Comparison of ENCODE assay signal across 1 cellular context in genomic region chr11:75315439-75315805, GRCh38.
TF ChIP-seq lines count a peak whose summit lies in the region.

No MANE protein-coding gene starts in this region.

TF ChIP-seq in WTC11, 78 proteins besides CTCF, POLR2A, EP300 and RAD21 (continued from another document):
- TF ChIP-seq ATF2 (CRISPR knock-in tag; IDR thresholded peaks at IDR 0.05; ENCODE audit: borderline replicate concordance, low read depth) (no peak), PRDM15 (CRISPR knock-in tag; IDR thresholded peaks at IDR 0.05) (no peak), FOXJ3 (CRISPR knock-in tag; IDR thresholded peaks at IDR 0.05; ENCODE audit: borderline replicate concordance) (no peak), TEAD4 (CRISPR knock-in tag; IDR thresholded peaks at IDR 0.05) (no peak), ELF4 (CRISPR knock-in tag; IDR thresholded peaks at IDR 0.05; ENCODE audit: low read depth) (no peak), E2F4 (CRISPR knock-in tag; IDR thresholded peaks at IDR 0.05; ENCODE audit: borderline replicate concordance, low read depth) (no peak), JUN (CRISPR knock-in tag; IDR thresholded peaks at IDR 0.05) (no peak), KAT7 (CRISPR knock-in tag; IDR thresholded peaks at IDR 0.05; ENCODE audit: borderline replicate concordance) (no peak), ETV6 (CRISPR knock-in tag; IDR thresholded peaks at IDR 0.05) (no peak), CDX4 (CRISPR knock-in tag; IDR thresholded peaks at IDR 0.05; ENCODE audit: borderline replicate concordance) (no peak), NR1H2 (CRISPR knock-in tag; IDR thresholded peaks at IDR 0.05) (no peak), MXD4 (CRISPR knock-in tag; IDR thresholded peaks at IDR 0.05; ENCODE audit: borderline replicate concordance) (no peak), JAZF1 (CRISPR knock-in tag; IDR thresholded peaks at IDR 0.05) (no peak), ZNF232 (CRISPR knock-in tag; IDR thresholded peaks at IDR 0.05) (no peak), ZNF219 (CRISPR knock-in tag; IDR thresholded peaks at IDR 0.05; ENCODE audit: borderline replicate concordance) (no peak), E2F5 (CRISPR knock-in tag; IDR thresholded peaks at IDR 0.05) (no peak)
